In the genomic region with DNA sequence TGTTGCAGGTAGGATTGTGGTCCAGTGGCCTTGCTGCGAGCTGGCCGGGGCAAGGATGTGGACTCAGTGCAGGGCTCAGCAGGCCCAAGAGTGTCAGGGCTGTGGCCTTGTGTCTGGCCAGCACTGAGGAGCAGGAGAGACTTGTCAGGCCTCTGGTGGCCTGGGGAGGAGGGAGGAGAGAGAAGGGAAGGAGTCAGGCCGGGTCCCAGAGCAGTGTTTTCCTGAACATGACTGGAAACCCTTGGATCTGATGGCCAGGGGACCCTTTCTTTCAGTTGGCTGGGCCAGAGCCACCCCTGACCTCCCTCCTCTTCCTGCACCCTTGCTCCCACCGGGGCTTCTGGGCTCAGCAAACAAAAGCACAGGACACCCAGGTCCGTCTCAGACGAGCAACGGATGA, we compare ENCODE assay signal across 26 cellular contexts. TPM values are rescaled to one million over a fixed set of nuclear protein-coding genes. Genes with fewer than 3 reads are reported as not detected.
A peak's percentile ranks its signal among the peaks of the same experiment; 100 is the strongest.
DNase-seq lines count a peak whose midpoint lies in the region; ATAC-seq, FAIRE-seq and TF ChIP-seq lines count a peak whose summit lies in the region.
"Had no signal": no experiment of that assay in that cellular context is flagged by ENCODE, and none has a peak within 500 bp of the region (broad histone marks: within the 10 kb centered on the region; RNA-seq: fewer than 3 reads in every experiment).

No MANE protein-coding gene starts in this region.

- no peak overlapping the region for H3K4ac ChIP-seq in H9 (ENCODE audit: low read depth, low read length)

- DNase-seq in activated CD8-positive, alpha-beta T cell treated with anti-CD3 and anti-CD28 coated beads, Interleukin-2, amount 10 ng/mL, durations not matched to agents 7 days and 5 days, result no peak
- DNase-seq in activated CD8-positive, alpha-beta T cell treated with anti-CD3 and anti-CD28 coated beads for 36 hours, result no peak
- DNase-seq in H9 (no peak), kidney (peak; percentile 28), sigmoid colon (peak; percentile 56), GM03348 (ENCODE audit: low spot score) (no peak), NCI-H1048 (lab: John Stamatoyannopoulos, UW) (no peak)
- DNase-seq: Caco-2; CD4-positive, CD25-positive, alpha-beta regulatory T cell; DMS153; GM23248; IMR-90; MM.1S; NCI-H1092 treated with DMSO at 0.1 percent for 48 hours; NCI-H146; NCI-H2029 treated with DMSO at 0.1 percent for 48 hours; NCI-H2171 treated with DMSO at 0.1 percent for 48 hours; NCI-H446; NCI-H69 had no signal

- no peak overlapping the region for H2BK120ac ChIP-seq in H9 (ENCODE audit: low read depth, low read length, poor library complexity, severe bottlenecking)

- no peak overlapping the region for H3K56ac ChIP-seq in H9 (ENCODE audit: insufficient read length, low read depth, low read length)

- no peak overlapping the region for H3K4me2 ChIP-seq in H9 (ENCODE audit: insufficient read depth, insufficient read length, low read length)

- H3K23me2 ChIP-seq in H9 (ENCODE audit: insufficient read length, low read depth, low read length, poor library complexity, severe bottlenecking), result no peaks in the 10 kb centered on the region

- no peaks in the 10 kb centered on the region for H3K79me1 ChIP-seq in H9 (ENCODE audit: insufficient read depth, low read depth, low read length, poor library complexity, severe bottlenecking)

- no peak overlapping the region for H4K5ac ChIP-seq in H9 (ENCODE audit: insufficient read length, low read depth, low read length)

- H3K4me3 ChIP-seq in kidney (ENCODE audit: low read length in 2 of 2) (no peak overlapping the region), sigmoid colon (no peak overlapping the region)
- H3K4me3 ChIP-seq: GM23248 had no signal

- no peaks in the 10 kb centered on the region for H4K20me1 ChIP-seq in H9 (ENCODE audit: control insufficient read depth, insufficient read depth, insufficient read length)

- H2AFZ ChIP-seq in H9 (ENCODE audit: low read length), result no peak overlapping the region
- H2AFZ ChIP-seq: GM23248 had no signal

- no peak overlapping the region for H2AK5ac ChIP-seq in H9 (ENCODE audit: insufficient read length, low read length)

- no peak overlapping the region for H4K91ac ChIP-seq in H9 (ENCODE audit: insufficient read length, low read depth, low read length)

- H3K27ac Mint-ChIP-seq in activated CD8-positive, alpha-beta T cell treated with anti-CD3 and anti-CD28 coated beads, Interleukin-2, amount 10 ng/mL, durations not matched to agents 7 days and 5 days, result peak overlapping the region; percentile 46
- no peak overlapping the region for H3K27ac Mint-ChIP-seq in activated CD8-positive, alpha-beta T cell treated with anti-CD3 and anti-CD28 coated beads for 36 hours
- peak overlapping the region; percentile 73 to 95 (median 75); a peak in 4 of 7 replicates for H3K27ac Mint-ChIP-seq in H9
- H3K27ac Mint-ChIP-seq: B cell had no signal

- H3K23ac ChIP-seq in H9 (ENCODE audit: insufficient read length, low read depth, low read length), result no peak overlapping the region

- FAIRE-seq in kidney (lab: Jason Lieb, UNC), result no peak
- FAIRE-seq: GM12891, GM19239, HTR-8/SVneo had no signal

- H3K4me1 Mint-ChIP-seq in activated CD8-positive, alpha-beta T cell treated with anti-CD3 and anti-CD28 coated beads, Interleukin-2, amount 10 ng/mL, durations not matched to agents 7 days and 5 days (ENCODE audit: low read depth), result peaks cover 16% of the 10 kb centered on the region
- peaks cover 18% of the 10 kb centered on the region for H3K4me1 Mint-ChIP-seq in activated CD8-positive, alpha-beta T cell treated with anti-CD3 and anti-CD28 coated beads for 36 hours (ENCODE audit: low read depth)
- peaks cover 5 to 6% of the 10 kb centered on the region in 2 experiments; a peak in 3 of 4 replicates for H3K4me1 Mint-ChIP-seq in H9

- H3K4me3 Mint-ChIP-seq in activated CD8-positive, alpha-beta T cell treated with anti-CD3 and anti-CD28 coated beads, Interleukin-2, amount 10 ng/mL, durations not matched to agents 7 days and 5 days, result no peak overlapping the region
- no peak overlapping the region for H3K4me3 Mint-ChIP-seq in activated CD8-positive, alpha-beta T cell treated with anti-CD3 and anti-CD28 coated beads for 36 hours
- no peak overlapping the region; a peak in 1 of 5 replicates for H3K4me3 Mint-ChIP-seq in H9
- H3K4me3 Mint-ChIP-seq: B cell; CD4-positive, CD25-positive, alpha-beta regulatory T cell had no signal

- H3K4me1 ChIP-seq in H9 (ENCODE audit: insufficient read depth, low read length) (no peaks in the 10 kb centered on the region), kidney (ENCODE audit: control insufficient read depth in 1 of 2, insufficient read depth in 1 of 2, low read depth in 1 of 2, low read length in 2 of 2) (peaks cover 6% of the 10 kb centered on the region in 2 donors), sigmoid colon (peaks cover 0 to 26% (median 12%) of the 10 kb centered on the region in 4 donors)
- H3K4me1 ChIP-seq: Caco-2 had no signal

- H3K9ac ChIP-seq in H9 (ENCODE audit: extremely low read depth, insufficient read length, low read length), result no peak overlapping the region
- no peak overlapping the region for H3K9ac ChIP-seq in kidney (ENCODE audit: low read length in 2 of 2)
- H3K9ac ChIP-seq: GM23248 had no signal

- H2BK15ac ChIP-seq in H9 (ENCODE audit: low read depth, low read length), result no peak overlapping the region

- H3K27me3 Mint-ChIP-seq in activated CD8-positive, alpha-beta T cell treated with anti-CD3 and anti-CD28 coated beads, Interleukin-2, amount 10 ng/mL, durations not matched to agents 7 days and 5 days (ENCODE audit: low read depth), result no peaks in the 10 kb centered on the region
- no peaks in the 10 kb centered on the region for H3K27me3 Mint-ChIP-seq in activated CD8-positive, alpha-beta T cell treated with anti-CD3 and anti-CD28 coated beads for 36 hours
- no peaks in the 10 kb centered on the region; the same call in none of the 2 replicates for H3K27me3 Mint-ChIP-seq in H9 (ENCODE audit: low read depth)
- H3K27me3 Mint-ChIP-seq: B cell; CD4-positive, CD25-positive, alpha-beta regulatory T cell had no signal

- intact Hi-C loops in activated CD8-positive, alpha-beta T cell treated with anti-CD3 and anti-CD28 coated beads for 36 hours (cut with micrococcal nuclease), result no loop called here
- intact Hi-C loops in kidney (cut with DNase I) (no loop called here), sigmoid colon (cut with DNase I) (no loop called here)

- H3K9me3 ChIP-seq in H9 (ENCODE audit: control insufficient read depth, low read depth, low read length) (no peaks in the 10 kb centered on the region), kidney (ENCODE audit: control insufficient read depth in 1 of 2, low read length in 2 of 2) (no peaks in the 10 kb centered on the region), sigmoid colon (no peaks in the 10 kb centered on the region)

- no peak overlapping the region for H3K27ac ChIP-seq in H9 (ENCODE audit: insufficient read length, low read depth, low read length)
- no peak overlapping the region for H3K27ac ChIP-seq in kidney (ENCODE audit: low read depth in 2 of 2, low read length in 2 of 2)
- H3K27ac ChIP-seq in sigmoid colon, result no peak overlapping the region
- H3K27ac ChIP-seq: GM23248 had no signal

- 0 out of 2 replicates have a peak, but pooled peaks cover 1% of the 10 kb centered on the region for H3K79me2 ChIP-seq in H9 (ENCODE audit: insufficient read depth, low read length)

- no peaks in the 10 kb centered on the region for H3K36me3 Mint-ChIP-seq in activated CD8-positive, alpha-beta T cell treated with anti-CD3 and anti-CD28 coated beads, Interleukin-2, amount 10 ng/mL, durations not matched to agents 7 days and 5 days (ENCODE audit: low read depth)
- no peaks in the 10 kb centered on the region for H3K36me3 Mint-ChIP-seq in activated CD8-positive, alpha-beta T cell treated with anti-CD3 and anti-CD28 coated beads for 36 hours (ENCODE audit: low read depth)
- H3K36me3 Mint-ChIP-seq in H9 (ENCODE audit: insufficient read depth in 1 of 3, low read depth in 3 of 3), result no peaks in the 10 kb centered on the region; a peak in 1 of 7 replicates

- no peak overlapping the region for H3T11ph ChIP-seq in H9 (ENCODE audit: low read length)

- H3K9me3 Mint-ChIP-seq in activated CD8-positive, alpha-beta T cell treated with anti-CD3 and anti-CD28 coated beads, Interleukin-2, amount 10 ng/mL, durations not matched to agents 7 days and 5 days (ENCODE audit: insufficient read depth), result no peaks in the 10 kb centered on the region
- no peaks in the 10 kb centered on the region for H3K9me3 Mint-ChIP-seq in activated CD8-positive, alpha-beta T cell treated with anti-CD3 and anti-CD28 coated beads for 36 hours
- H3K9me3 Mint-ChIP-seq in H9, result no peaks in the 10 kb centered on the region
- H3K9me3 Mint-ChIP-seq: CD4-positive, CD25-positive, alpha-beta regulatory T cell had no signal

- H3K36me3 ChIP-seq in kidney (ENCODE audit: control insufficient read depth in 1 of 2, insufficient read depth in 2 of 2, low read length in 2 of 2) (peaks cover 0 to 3% of the 10 kb centered on the region in 2 donors), sigmoid colon (peaks cover 0 to 9% (median 7%) of the 10 kb centered on the region in 4 donors)

- no peak overlapping the region for H4K8ac ChIP-seq in H9 (replicated peaks; ENCODE audit: insufficient read length, low read depth, low read length)

- H3K18ac ChIP-seq in H9 (ENCODE audit: insufficient read length, low read depth, low read length), result no peak overlapping the region

- H2BK5ac ChIP-seq in H9 (ENCODE audit: insufficient read length, low read length), result no peak overlapping the region

- H2BK12ac ChIP-seq in H9 (ENCODE audit: insufficient read length, low read depth, low read length), result no peak overlapping the region

- no peak for TF ChIP-seq CTCF in activated CD8-positive, alpha-beta T cell treated with anti-CD3 and anti-CD28 coated beads for 36 hours (IDR thresholded peaks at IDR 0.05)
- TF ChIP-seq CTCF in H9 (conservative IDR thresholded peaks at IDR 0.05), result no peak
- TF ChIP-seq CTCF in kidney (IDR thresholded peaks at IDR 0.05; ENCODE audit: borderline replicate concordance, extremely low read depth, insufficient read depth), result no peak
- TF ChIP-seq CTCF in sigmoid colon (IDR thresholded peaks at IDR 0.05), result no peak

- WGBS in H9 (ENCODE audit: extremely low coverage, insufficient read length, low lambda C conversion rate), result no CpG with 5 or more reads among the region's 7 CpGs
- 90 to 92% methylated on average over 7 of the region's 7 CpGs for WGBS in sigmoid colon, 2 donors

- H3K27me3 ChIP-seq in H9 (ENCODE audit: insufficient read depth, low read length) (no peaks in the 10 kb centered on the region), sigmoid colon (no peaks in the 10 kb centered on the region)

- no peak for TF ChIP-seq EP300 in sigmoid colon (IDR thresholded peaks at IDR 0.05)

- H2BK20ac ChIP-seq in H9 (ENCODE audit: low read depth, low read length, poor library complexity, severe bottlenecking), result no peak overlapping the region

- ATAC-seq in activated CD8-positive, alpha-beta T cell treated with anti-CD3 and anti-CD28 coated beads, Interleukin-2, amount 10 ng/mL, durations not matched to agents 7 days and 5 days, result no peak
- ATAC-seq in activated CD8-positive, alpha-beta T cell treated with anti-CD3 and anti-CD28 coated beads for 36 hours, result no peak
- no peak for ATAC-seq in HG02610 (IDR thresholded peaks at IDR 0.05; ENCODE audit: unreplicated experiment)
- ATAC-seq: HCT116, Panc1 had no signal

- H3K14ac ChIP-seq in H9 (ENCODE audit: insufficient read depth, low read length), result no peak overlapping the region; the same call in 1 of the 2 replicates

- CTCF ChIA-PET in activated CD8-positive, alpha-beta T cell treated with anti-CD3 and anti-CD28 coated beads, Interleukin-2, amount 10 ng/mL, durations not matched to agents 7 days and 5 days (lab: Charles Lee), result no interaction called here
- CTCF ChIA-PET in activated CD8-positive, alpha-beta T cell treated with anti-CD3 and anti-CD28 coated beads for 36 hours (lab: Charles Lee), result no interaction called here

- POLR2A ChIA-PET in activated CD8-positive, alpha-beta T cell treated with anti-CD3 and anti-CD28 coated beads, Interleukin-2, amount 10 ng/mL, durations not matched to agents 7 days and 5 days (lab: Charles Lee), result no interaction called here
- POLR2A ChIA-PET in activated CD8-positive, alpha-beta T cell treated with anti-CD3 and anti-CD28 coated beads for 36 hours (lab: Charles Lee), result interaction anchor here (0.9 to 1.5 kb wide), 2 partner anchors 36 to 71 kb away, joined by 3 read pairs; no protein-coding TSS in a partner anchor

- no peak for TF ChIP-seq POLR2A in sigmoid colon (IDR thresholded peaks at IDR 0.05)

RNA-seq across cellular contexts. Expression of gene IBA57, which starts 5.1 kb away (rescaled TPM):
- 1 to 10 TPM; 7.5 to 8.9 TPM for total RNA-seq in activated CD8-positive, alpha-beta T cell treated with anti-CD3 and anti-CD28 coated beads, Interleukin-2, amount 10 ng/mL, durations not matched to agents 7 days and 5 days
- total RNA-seq in activated CD8-positive, alpha-beta T cell treated with anti-CD3 and anti-CD28 coated beads for 36 hours, result 10 to 100 TPM in 1 of 2 experiments, 1 to 10 TPM in 1; 9.7 to 10.8 TPM
- total RNA-seq in H9 (2021) (11.8 and 12.6 TPM in 2 replicates), kidney (13.0 TPM), sigmoid colon (10 to 100 TPM in 2 of 4 donors, 1 to 10 TPM in 2; 2.9 to 14.0 (median 7.3) TPM)
- polyA plus RNA-seq in kidney (ENCODE audit: insufficient read depth, low read depth, low replicate concordance) (4.7 TPM), sigmoid colon (1 to 10 TPM; 3.7 to 8.0 (median 4.8) TPM)

RNA-seq across cellular contexts. Expression of gene GJC2, which starts 20.9 kb away (rescaled TPM):
- total RNA-seq in activated CD8-positive, alpha-beta T cell treated with anti-CD3 and anti-CD28 coated beads, Interleukin-2, amount 10 ng/mL, durations not matched to agents 7 days and 5 days, result 1 to 10 TPM; 4.1 to 4.4 TPM
- total RNA-seq in activated CD8-positive, alpha-beta T cell treated with anti-CD3 and anti-CD28 coated beads for 36 hours, result 1 to 10 TPM; 3.4 to 3.5 TPM
- total RNA-seq in H9 (2021) (1.4 and 1.6 TPM in 2 replicates), kidney (6.0 TPM), sigmoid colon (1 to 10 TPM; 4.2 to 6.4 (median 4.9) TPM)
- polyA plus RNA-seq in kidney (ENCODE audit: insufficient read depth, low read depth, low replicate concordance) (0.73 TPM), sigmoid colon (under 1 TPM in 2 of 3 donors, not detected in 1; 0.60 to 0.99 TPM)
- polyA plus RNA-seq: CD4-positive, CD25-positive, alpha-beta regulatory T cell had no signal

RNA-seq across cellular contexts. Expression of gene GUK1, which starts 30.6 kb away (rescaled TPM):
- 100 to 1,000 TPM; 339 to 344 TPM for total RNA-seq in activated CD8-positive, alpha-beta T cell treated with anti-CD3 and anti-CD28 coated beads, Interleukin-2, amount 10 ng/mL, durations not matched to agents 7 days and 5 days
- 100 to 1,000 TPM; 375 to 376 TPM for total RNA-seq in activated CD8-positive, alpha-beta T cell treated with anti-CD3 and anti-CD28 coated beads for 36 hours
- total RNA-seq in H9 (2021) (88.2 and 94.3 TPM in 2 replicates), kidney (221 TPM), sigmoid colon (100 to 1,000 TPM; 225 to 366 (median 303) TPM)
- polyA plus RNA-seq in kidney (ENCODE audit: insufficient read depth, low read depth, low replicate concordance) (410 TPM), sigmoid colon (100 to 1,000 TPM; 391 to 668 (median 656) TPM)

RNA-seq across cellular contexts. Expression of gene OBSCN, which starts 37.2 kb away (rescaled TPM):
- 10 to 100 TPM; 12.3 to 14.4 TPM for total RNA-seq in activated CD8-positive, alpha-beta T cell treated with anti-CD3 and anti-CD28 coated beads, Interleukin-2, amount 10 ng/mL, durations not matched to agents 7 days and 5 days
- total RNA-seq in activated CD8-positive, alpha-beta T cell treated with anti-CD3 and anti-CD28 coated beads for 36 hours, result 10 to 100 TPM; 21.6 to 23.7 TPM
- total RNA-seq in H9 (2021), result 30.8 and 33.3 TPM in 2 replicates
- 30.0 TPM for total RNA-seq in kidney
- polyA plus RNA-seq in kidney (ENCODE audit: insufficient read depth, low read depth, low replicate concordance), result 14.5 TPM
- 10 to 100 TPM; 12.1 to 21.0 (median 16.3) TPM for total RNA-seq in sigmoid colon
- polyA plus RNA-seq in sigmoid colon, result 10 to 100 TPM in 1 of 3 donors, 1 to 10 TPM in 1, under 1 TPM in 1; 0.92 to 13.1 (median 2.4) TPM

Comparison
In these comparisons a context has a peak if more than half of its experiments do, and no peak if none do; other contexts are left out.
1. DNase-seq: peak in kidney (single experiment) and sigmoid colon (single experiment); none in activated CD8-positive, alpha-beta T cell treated with anti-CD3 and anti-CD28 coated beads, Interleukin-2, amount 10 ng/mL, durations not matched to agents 7 days and 5 days (single experiment), activated CD8-positive, alpha-beta T cell treated with anti-CD3 and anti-CD28 coated beads for 36 hours (single experiment), H9 (single experiment), GM03348 (single experiment) and NCI-H1048 (single experiment).